ENCODE assay signal across 8 cellular contexts in genomic region chr1:75614455-75615379, GRCh38. TPM values are rescaled to one million over a fixed set of nuclear protein-coding genes. Genes with fewer than 3 reads are reported as not detected.
DNase-seq lines count a peak whose midpoint lies in the region; ATAC-seq lines count a peak whose summit lies in the region.

No MANE protein-coding gene starts in this region.

- intact Hi-C loops in activated naive CD4-positive, alpha-beta T cell treated with anti-CD3 and anti-CD28 coated beads for 36 hours (cut with micrococcal nuclease), result loop anchor here (2.0 to 10.0 kb wide), 3 partner anchors 108 to 480 kb away; partner anchors contain the start of genes ACADM, LHX8 and RABGGTB
- intact Hi-C loops in left cardiac atrium (cut with DNase I), result no loop called here

- ATAC-seq in GM18511 (IDR thresholded peaks at IDR 0.05; ENCODE audit: unreplicated experiment), result peak; percentile 89
- peak; percentile 82 for ATAC-seq in HG02943 (IDR thresholded peaks at IDR 0.05; ENCODE audit: low read depth, unreplicated experiment)
- peak; percentile 72 to 84 for ATAC-seq in left cardiac atrium

- H3K4me3 Mint-ChIP-seq in activated naive CD4-positive, alpha-beta T cell treated with anti-CD3 and anti-CD28 coated beads for 36 hours, result peak overlapping the region; percentile 69

- H3K36me3 Mint-ChIP-seq in activated naive CD4-positive, alpha-beta T cell treated with anti-CD3 and anti-CD28 coated beads for 36 hours (ENCODE audit: low read depth), result no peaks in the 10 kb centered on the region

- H3K4me1 Mint-ChIP-seq in activated naive CD4-positive, alpha-beta T cell treated with anti-CD3 and anti-CD28 coated beads for 36 hours (ENCODE audit: low read depth), result peaks cover 16% of the 10 kb centered on the region

- peak; percentile 39 for DNase-seq in AG08395 (ENCODE audit: low spot score)
- DNase-seq in NCI-H2227 treated with DMSO at 0.1 percent for 48 hours (lab: John Stamatoyannopoulos, UW), result peak; percentile 43
- DNase-seq in activated naive CD4-positive, alpha-beta T cell treated with anti-CD3 and anti-CD28 coated beads for 36 hours, result peak; percentile 57
- peak; percentile 66 for DNase-seq in left cardiac atrium
- peak; percentile 39 for DNase-seq in pons (ENCODE audit: low spot score)
- no peak for DNase-seq in epidermal melanocyte (ENCODE audit: insufficient read length, low spot score)

- CTCF ChIA-PET in activated naive CD4-positive, alpha-beta T cell treated with anti-CD3 and anti-CD28 coated beads for 36 hours (lab: Charles Lee), result interaction anchor here (0.5 to 1.5 kb wide), 15 partner anchors 9 to 382 kb away, joined by 3 to 5 read pairs (median 3); no protein-coding TSS in a partner anchor

- no peaks in the 10 kb centered on the region for H3K9me3 Mint-ChIP-seq in activated naive CD4-positive, alpha-beta T cell treated with anti-CD3 and anti-CD28 coated beads for 36 hours

- H3K27ac Mint-ChIP-seq in activated naive CD4-positive, alpha-beta T cell treated with anti-CD3 and anti-CD28 coated beads for 36 hours, result no peak overlapping the region

- peaks cover 63% of the 10 kb centered on the region for H3K27me3 Mint-ChIP-seq in activated naive CD4-positive, alpha-beta T cell treated with anti-CD3 and anti-CD28 coated beads for 36 hours (ENCODE audit: low read depth)

RNA-seq across cellular contexts. Expression of gene SLC44A5, which starts 3.8 kb away (rescaled TPM):
- total RNA-seq in activated naive CD4-positive, alpha-beta T cell treated with anti-CD3 and anti-CD28 coated beads for 36 hours, result under 1 TPM; 0.37 to 0.74 TPM
- 1 to 10 TPM; 1.2 to 4.2 TPM for total RNA-seq in left cardiac atrium
